ENCODE assay signal across 11 cellular contexts in genomic region chr2:200177971-200178911, GRCh38.
A peak's percentile ranks its signal among the peaks of the same experiment; 100 is the strongest.
DNase-seq lines count a peak whose midpoint lies in the region; TF ChIP-seq lines count a peak whose summit lies in the region.
"Had no signal": no experiment of that assay in that cellular context is flagged by ENCODE, and none has a peak within 500 bp of the region (broad histone marks: within the 10 kb centered on the region; RNA-seq: fewer than 3 reads in every experiment).

No MANE protein-coding gene starts in this region.

- peak; percentile 53 for DNase-seq in CD1c-positive myeloid dendritic cell (ENCODE audit: extremely low spot score)
- DNase-seq in NCI-H2171 (lab: John Stamatoyannopoulos, UW): peak; percentile 96
- peak in 9 of 10 donors; percentile 22 to 77 (median 62) for DNase-seq in dorsolateral prefrontal cortex
- DNase-seq in occipital lobe (lab: John Stamatoyannopoulos, UW): peak; percentile 82
- DNase-seq in prostate gland (ENCODE audit: low spot score): no peak
- no peak for DNase-seq in OCI-M2 (lab: John Stamatoyannopoulos, UW; ENCODE audit: unreplicated experiment)
- DNase-seq in NOMO-1 treated with dmso at 0.1 percent for 144 hours (lab: John Stamatoyannopoulos, UW; ENCODE audit: unreplicated experiment): no peak
- DNase-seq in OCI-M1 (lab: John Stamatoyannopoulos, UW): no peak
- DNase-seq: activated B cell treated with CpG ODN at 0.5 μM for 24 hours, spleen had no signal

- 37% methylated on average over 4 of the region's 4 CpGs for WGBS in prostate gland

- H3K27me3 ChIP-seq in dorsolateral prefrontal cortex (peaks cover 0 to 6% (median 0%) of the 10 kb centered on the region in 45 donors), prostate gland (replicated peaks; ENCODE audit: insufficient read depth) (no peaks in the 10 kb centered on the region)
- H3K27me3 ChIP-seq: hepatocyte had no signal

- no peak overlapping the region for H3K4me3 ChIP-seq in dorsolateral prefrontal cortex
- H3K4me3 ChIP-seq in prostate gland: no peak overlapping the region
- H3K4me3 ChIP-seq: hepatocyte, spleen had no signal

- no peaks in the 10 kb centered on the region for H3K36me3 ChIP-seq in prostate gland
- H3K36me3 ChIP-seq: spleen had no signal

- no peak for TF ChIP-seq POLR2A in prostate gland (IDR thresholded peaks at IDR 0.05)

- peak overlapping the region in 6 of 59 donors; percentile 2 to 46 (median 27) for H3K27ac ChIP-seq in dorsolateral prefrontal cortex
- no peak overlapping the region for H3K27ac ChIP-seq in prostate gland
- H3K27ac ChIP-seq: hepatocyte, spleen had no signal

- no peaks in the 10 kb centered on the region for H3K9me3 ChIP-seq in prostate gland

- TF ChIP-seq CTCF in dorsolateral prefrontal cortex (IDR thresholded peaks at IDR 0.05 in 54 of 56, conservative IDR thresholded peaks at IDR 0.05 in 2 of 56; ENCODE audit: low read depth in 1 of 56, partially characterized antibody in 56 of 56) (no peak), prostate gland (IDR thresholded peaks at IDR 0.05) (no peak)

- H3K4me1 ChIP-seq in prostate gland (replicated peaks): no peaks in the 10 kb centered on the region
- H3K4me1 ChIP-seq: spleen had no signal

- intact Hi-C loops in dorsolateral prefrontal cortex (cut with DNase I) (no loop called here), prostate gland (cut with DNase I) (no loop called here)

Comparison
In these comparisons a context has a peak if more than half of its experiments do, and no peak if none do; other contexts are left out.
1. DNase-seq: peak in CD1c-positive myeloid dendritic cell (single experiment), NCI-H2171 (single experiment), dorsolateral prefrontal cortex (9 of 10) and occipital lobe (single experiment); none in prostate gland (single experiment), OCI-M2 (single experiment), NOMO-1 treated with dmso at 0.1 percent for 144 hours (single experiment) and OCI-M1 (single experiment).